In genomic region chr11:63767415-63768231, GRCh38 we compare ENCODE assay signal across 8 cellular contexts. TPM values are rescaled to one million over a fixed set of nuclear protein-coding genes. Genes with fewer than 3 reads are reported as not detected.
A peak's percentile ranks its signal among the peaks of the same experiment; 100 is the strongest.
DNase-seq lines count a peak whose midpoint lies in the region; ATAC-seq and TF ChIP-seq lines count a peak whose summit lies in the region.

No MANE protein-coding gene starts in this region.

- H3K4me3 ChIP-seq in fibroblast of pulmonary artery (replicated peaks; ENCODE audit: low read depth, low read length), result peak overlapping the region; percentile 86
- peak overlapping the region; percentile 78 to 82 for H3K4me3 ChIP-seq in testis

- H3K27ac ChIP-seq in testis, result peak overlapping the region; percentile 76 to 83

- TF ChIP-seq CTCF in fibroblast of pulmonary artery (IDR thresholded peaks at IDR 0.05; ENCODE audit: low read length, missing control alignments) (no peak), testis (IDR thresholded peaks at IDR 0.05) (no peak)

- TF ChIP-seq POLR2A in testis (IDR thresholded peaks at IDR 0.05), result no peak

- peaks cover 32% of the 10 kb centered on the region for H3K4me1 ChIP-seq in testis

- DNase-seq in DMS 273 treated with DMSO at 0.1 percent for 48 hours (lab: John Stamatoyannopoulos, UW), result peak; percentile 13
- DNase-seq in HK-2 (ENCODE audit: unreplicated experiment), result peak; percentile 35
- peak; percentile 34 for DNase-seq in NOMO-1 treated with dmso at 0.1 percent for 144 hours (lab: John Stamatoyannopoulos, UW; ENCODE audit: unreplicated experiment)
- DNase-seq in activated effector memory CD4-positive, alpha-beta T cell treated with Interleukin-2 at 50 U/mL for 16 hours, result peak; percentile 12
- peak; percentile 88 for DNase-seq in fibroblast of pulmonary artery (ENCODE audit: low read depth)
- DNase-seq in myocyte (ENCODE audit: low read depth), result peak; percentile 75
- peak; percentile 87 for DNase-seq in testis

- ATAC-seq in GM21423 (IDR thresholded peaks at IDR 0.05; ENCODE audit: unreplicated experiment), result no peak

- WGBS in testis, 2 donors, result 1% methylated on average over 31 to 32 of the region's 36 CpGs

- H3K36me3 ChIP-seq in testis (ENCODE audit: low read depth, missing control alignments), result no peaks in the 10 kb centered on the region

- no peaks in the 10 kb centered on the region for H3K27me3 ChIP-seq in testis

- no peaks in the 10 kb centered on the region for H3K9me3 ChIP-seq in testis

- intact Hi-C loops in testis (cut with DNase I; ENCODE audit: low total_unique reads), result loop anchor here (10.0 kb wide), 1 partner anchor 177 kb away; no protein-coding TSS in a partner anchor

RNA-seq across cellular contexts. Expression of gene ZFTA, which starts 1.0 kb away (rescaled TPM):
- 20.7 and 23.2 TPM in 2 replicates for total RNA-seq in myocyte
- 12.0 TPM for polyA plus RNA-seq in myocyte (2012)
- total RNA-seq in testis, result 10 to 100 TPM; 19.5 to 31.0 TPM
- 12.0 TPM for polyA plus RNA-seq in testis (ENCODE audit: insufficient read depth, low read depth, low replicate concordance)

RNA-seq across cellular contexts. Expression of gene SPINDOC, which starts 45.6 kb away (rescaled TPM):
- total RNA-seq in myocyte (16.2 and 16.8 TPM in 2 replicates), testis (10 to 100 TPM; 38.6 to 45.1 TPM)
- 19.9 TPM for polyA plus RNA-seq in myocyte (2012)
- polyA plus RNA-seq in testis (ENCODE audit: insufficient read depth, low read depth, low replicate concordance), result 71.6 TPM

Comparison
In these comparisons a context has a peak if more than half of its experiments do, and no peak if none do; other contexts are left out.
1. DNase-seq: peak in every context shown above with its lines; median percentile 88 in fibroblast of pulmonary artery; 87 in testis; 75 in myocyte; 35 in HK-2; 34 in NOMO-1 treated with dmso at 0.1 percent for 144 hours; 13 in DMS 273 treated with DMSO at 0.1 percent for 48 hours; 12 in activated effector memory CD4-positive, alpha-beta T cell treated with Interleukin-2 at 50 U/mL for 16 hours.